2 cellular contexts compared by ENCODE assay signal in the genomic region with DNA sequence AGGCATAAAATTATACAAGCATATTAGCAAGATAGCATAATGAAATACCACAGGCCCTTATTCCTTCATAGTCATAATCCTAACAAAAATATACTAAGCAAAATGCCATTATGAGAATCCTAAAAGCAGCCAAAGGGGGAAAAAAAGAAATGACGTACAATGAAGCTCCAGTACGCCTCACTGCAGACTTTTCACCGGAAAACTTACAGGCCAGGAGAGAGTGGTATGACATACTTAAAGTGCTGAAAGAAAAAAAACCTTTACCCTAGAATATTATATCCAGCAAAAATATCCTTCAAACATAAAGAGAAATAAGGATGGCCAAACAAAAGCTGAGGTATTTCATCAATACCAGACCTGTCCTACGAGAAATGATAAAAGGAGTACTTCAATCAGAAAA.
TF ChIP-seq lines count a peak whose summit lies in the region.

No MANE protein-coding gene starts in this region.

TF ChIP-seq in GM23338, 12 proteins besides CTCF, POLR2A, EP300 and RAD21 (continued from another document):
- TF ChIP-seq, protein P1, sequence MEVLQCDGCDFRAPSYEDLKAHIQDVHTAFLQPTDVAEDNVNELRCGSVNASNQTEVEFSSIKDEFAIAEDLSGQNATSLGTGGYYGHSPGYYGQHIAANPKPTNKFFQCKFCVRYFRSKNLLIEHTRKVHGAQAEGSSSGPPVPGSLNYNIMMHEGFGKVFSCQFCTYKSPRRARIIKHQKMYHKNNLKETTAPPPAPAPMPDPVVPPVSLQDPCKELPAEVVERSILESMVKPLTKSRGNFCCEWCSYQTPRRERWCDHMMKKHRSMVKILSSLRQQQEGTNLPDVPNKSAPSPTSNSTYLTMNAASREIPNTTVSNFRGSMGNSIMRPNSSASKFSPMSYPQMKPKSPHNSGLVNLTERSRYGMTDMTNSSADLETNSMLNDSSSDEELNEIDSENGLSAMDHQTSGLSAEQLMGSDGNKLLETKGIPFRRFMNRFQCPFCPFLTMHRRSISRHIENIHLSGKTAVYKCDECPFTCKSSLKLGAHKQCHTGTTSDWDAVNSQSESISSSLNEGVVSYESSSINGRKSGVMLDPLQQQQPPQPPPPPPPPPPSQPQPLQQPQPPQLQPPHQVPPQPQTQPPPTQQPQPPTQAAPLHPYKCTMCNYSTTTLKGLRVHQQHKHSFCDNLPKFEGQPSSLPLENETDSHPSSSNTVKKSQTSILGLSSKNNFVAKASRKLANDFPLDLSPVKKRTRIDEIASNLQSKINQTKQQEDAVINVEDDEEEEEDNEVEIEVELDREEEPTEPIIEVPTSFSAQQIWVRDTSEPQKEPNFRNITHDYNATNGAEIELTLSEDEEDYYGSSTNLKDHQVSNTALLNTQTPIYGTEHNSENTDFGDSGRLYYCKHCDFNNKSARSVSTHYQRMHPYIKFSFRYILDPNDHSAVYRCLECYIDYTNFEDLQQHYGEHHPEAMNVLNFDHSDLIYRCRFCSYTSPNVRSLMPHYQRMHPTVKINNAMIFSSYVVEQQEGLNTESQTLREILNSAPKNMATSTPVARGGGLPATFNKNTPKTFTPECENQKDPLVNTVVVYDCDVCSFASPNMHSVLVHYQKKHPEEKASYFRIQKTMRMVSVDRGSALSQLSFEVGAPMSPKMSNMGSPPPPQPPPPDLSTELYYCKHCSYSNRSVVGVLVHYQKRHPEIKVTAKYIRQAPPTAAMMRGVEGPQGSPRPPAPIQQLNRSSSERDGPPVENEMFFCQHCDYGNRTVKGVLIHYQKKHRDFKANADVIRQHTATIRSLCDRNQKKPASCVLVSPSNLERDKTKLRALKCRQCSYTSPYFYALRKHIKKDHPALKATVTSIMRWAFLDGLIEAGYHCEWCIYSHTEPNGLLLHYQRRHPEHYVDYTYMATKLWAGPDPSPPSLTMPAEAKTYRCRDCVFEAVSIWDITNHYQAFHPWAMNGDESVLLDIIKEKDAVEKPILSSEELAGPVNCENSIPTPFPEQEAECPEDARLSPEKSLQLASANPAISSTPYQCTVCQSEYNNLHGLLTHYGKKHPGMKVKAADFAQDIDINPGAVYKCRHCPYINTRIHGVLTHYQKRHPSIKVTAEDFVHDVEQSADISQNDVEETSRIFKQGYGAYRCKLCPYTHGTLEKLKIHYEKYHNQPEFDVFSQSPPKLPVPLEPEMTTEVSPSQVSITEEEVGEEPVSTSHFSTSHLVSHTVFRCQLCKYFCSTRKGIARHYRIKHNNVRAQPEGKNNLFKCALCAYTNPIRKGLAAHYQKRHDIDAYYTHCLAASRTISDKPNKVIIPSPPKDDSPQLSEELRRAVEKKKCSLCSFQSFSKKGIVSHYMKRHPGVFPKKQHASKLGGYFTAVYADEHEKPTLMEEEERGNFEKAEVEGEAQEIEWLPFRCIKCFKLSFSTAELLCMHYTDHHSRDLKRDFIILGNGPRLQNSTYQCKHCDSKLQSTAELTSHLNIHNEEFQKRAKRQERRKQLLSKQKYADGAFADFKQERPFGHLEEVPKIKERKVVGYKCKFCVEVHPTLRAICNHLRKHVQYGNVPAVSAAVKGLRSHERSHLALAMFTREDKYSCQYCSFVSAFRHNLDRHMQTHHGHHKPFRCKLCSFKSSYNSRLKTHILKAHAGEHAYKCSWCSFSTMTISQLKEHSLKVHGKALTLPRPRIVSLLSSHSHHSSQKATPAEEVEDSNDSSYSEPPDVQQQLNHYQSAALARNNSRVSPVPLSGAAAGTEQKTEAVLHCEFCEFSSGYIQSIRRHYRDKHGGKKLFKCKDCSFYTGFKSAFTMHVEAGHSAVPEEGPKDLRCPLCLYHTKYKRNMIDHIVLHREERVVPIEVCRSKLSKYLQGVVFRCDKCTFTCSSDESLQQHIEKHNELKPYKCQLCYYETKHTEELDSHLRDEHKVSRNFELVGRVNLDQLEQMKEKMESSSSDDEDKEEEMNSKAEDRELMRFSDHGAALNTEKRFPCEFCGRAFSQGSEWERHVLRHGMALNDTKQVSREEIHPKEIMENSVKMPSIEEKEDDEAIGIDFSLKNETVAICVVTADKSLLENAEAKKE (CRISPR knock-in tag; IDR thresholded peaks at IDR 0.05): no peak
- TF ChIP-seq, protein P2, sequence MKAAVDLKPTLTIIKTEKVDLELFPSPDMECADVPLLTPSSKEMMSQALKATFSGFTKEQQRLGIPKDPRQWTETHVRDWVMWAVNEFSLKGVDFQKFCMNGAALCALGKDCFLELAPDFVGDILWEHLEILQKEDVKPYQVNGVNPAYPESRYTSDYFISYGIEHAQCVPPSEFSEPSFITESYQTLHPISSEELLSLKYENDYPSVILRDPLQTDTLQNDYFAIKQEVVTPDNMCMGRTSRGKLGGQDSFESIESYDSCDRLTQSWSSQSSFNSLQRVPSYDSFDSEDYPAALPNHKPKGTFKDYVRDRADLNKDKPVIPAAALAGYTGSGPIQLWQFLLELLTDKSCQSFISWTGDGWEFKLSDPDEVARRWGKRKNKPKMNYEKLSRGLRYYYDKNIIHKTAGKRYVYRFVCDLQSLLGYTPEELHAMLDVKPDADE (IDR thresholded peaks at IDR 0.05): no peak
- TF ChIP-seq STAT1 (IDR thresholded peaks at IDR 0.05; ENCODE audit: unreplicated experiment): no peak
- TF ChIP-seq POLR2AphosphoS5 (IDR thresholded peaks at IDR 0.05; ENCODE audit: low read depth): no peak
- no peak for TF ChIP-seq EZH2phosphoT487 (IDR thresholded peaks at IDR 0.05; ENCODE audit: unreplicated experiment)
- no peak for TF ChIP-seq ZNF114 (CRISPR knock-in tag; IDR thresholded peaks at IDR 0.05)
- TF ChIP-seq ZNF331 (CRISPR knock-in tag; IDR thresholded peaks at IDR 0.05; ENCODE audit: low read depth): no peak
- TF ChIP-seq, protein P3, sequence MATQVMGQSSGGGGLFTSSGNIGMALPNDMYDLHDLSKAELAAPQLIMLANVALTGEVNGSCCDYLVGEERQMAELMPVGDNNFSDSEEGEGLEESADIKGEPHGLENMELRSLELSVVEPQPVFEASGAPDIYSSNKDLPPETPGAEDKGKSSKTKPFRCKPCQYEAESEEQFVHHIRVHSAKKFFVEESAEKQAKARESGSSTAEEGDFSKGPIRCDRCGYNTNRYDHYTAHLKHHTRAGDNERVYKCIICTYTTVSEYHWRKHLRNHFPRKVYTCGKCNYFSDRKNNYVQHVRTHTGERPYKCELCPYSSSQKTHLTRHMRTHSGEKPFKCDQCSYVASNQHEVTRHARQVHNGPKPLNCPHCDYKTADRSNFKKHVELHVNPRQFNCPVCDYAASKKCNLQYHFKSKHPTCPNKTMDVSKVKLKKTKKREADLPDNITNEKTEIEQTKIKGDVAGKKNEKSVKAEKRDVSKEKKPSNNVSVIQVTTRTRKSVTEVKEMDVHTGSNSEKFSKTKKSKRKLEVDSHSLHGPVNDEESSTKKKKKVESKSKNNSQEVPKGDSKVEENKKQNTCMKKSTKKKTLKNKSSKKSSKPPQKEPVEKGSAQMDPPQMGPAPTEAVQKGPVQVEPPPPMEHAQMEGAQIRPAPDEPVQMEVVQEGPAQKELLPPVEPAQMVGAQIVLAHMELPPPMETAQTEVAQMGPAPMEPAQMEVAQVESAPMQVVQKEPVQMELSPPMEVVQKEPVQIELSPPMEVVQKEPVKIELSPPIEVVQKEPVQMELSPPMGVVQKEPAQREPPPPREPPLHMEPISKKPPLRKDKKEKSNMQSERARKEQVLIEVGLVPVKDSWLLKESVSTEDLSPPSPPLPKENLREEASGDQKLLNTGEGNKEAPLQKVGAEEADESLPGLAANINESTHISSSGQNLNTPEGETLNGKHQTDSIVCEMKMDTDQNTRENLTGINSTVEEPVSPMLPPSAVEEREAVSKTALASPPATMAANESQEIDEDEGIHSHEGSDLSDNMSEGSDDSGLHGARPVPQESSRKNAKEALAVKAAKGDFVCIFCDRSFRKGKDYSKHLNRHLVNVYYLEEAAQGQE (IDR thresholded peaks at IDR 0.05; ENCODE audit: unreplicated experiment): no peak
- no peak for TF ChIP-seq CREB1 (CRISPR knock-in tag; IDR thresholded peaks at IDR 0.05; ENCODE audit: low read depth)

TF ChIP-seq in SK-N-SH treated with all-trans-retinoic acid at 6 μM for 48 hours, 23 proteins besides CTCF, POLR2A, EP300 and RAD21 (continued from another document):
- TF ChIP-seq, protein P4, sequence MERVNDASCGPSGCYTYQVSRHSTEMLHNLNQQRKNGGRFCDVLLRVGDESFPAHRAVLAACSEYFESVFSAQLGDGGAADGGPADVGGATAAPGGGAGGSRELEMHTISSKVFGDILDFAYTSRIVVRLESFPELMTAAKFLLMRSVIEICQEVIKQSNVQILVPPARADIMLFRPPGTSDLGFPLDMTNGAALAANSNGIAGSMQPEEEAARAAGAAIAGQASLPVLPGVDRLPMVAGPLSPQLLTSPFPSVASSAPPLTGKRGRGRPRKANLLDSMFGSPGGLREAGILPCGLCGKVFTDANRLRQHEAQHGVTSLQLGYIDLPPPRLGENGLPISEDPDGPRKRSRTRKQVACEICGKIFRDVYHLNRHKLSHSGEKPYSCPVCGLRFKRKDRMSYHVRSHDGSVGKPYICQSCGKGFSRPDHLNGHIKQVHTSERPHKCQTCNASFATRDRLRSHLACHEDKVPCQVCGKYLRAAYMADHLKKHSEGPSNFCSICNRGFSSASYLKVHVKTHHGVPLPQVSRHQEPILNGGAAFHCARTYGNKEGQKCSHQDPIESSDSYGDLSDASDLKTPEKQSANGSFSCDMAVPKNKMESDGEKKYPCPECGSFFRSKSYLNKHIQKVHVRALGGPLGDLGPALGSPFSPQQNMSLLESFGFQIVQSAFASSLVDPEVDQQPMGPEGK (CRISPR knock-in tag; IDR thresholded peaks at IDR 0.05; ENCODE audit: borderline replicate concordance): no peak
- no peak for TF ChIP-seq GLIS3 (CRISPR knock-in tag; IDR thresholded peaks at IDR 0.05)
- no peak for TF ChIP-seq ZNF8 (CRISPR knock-in tag; IDR thresholded peaks at IDR 0.05)
